In the genomic region with DNA sequence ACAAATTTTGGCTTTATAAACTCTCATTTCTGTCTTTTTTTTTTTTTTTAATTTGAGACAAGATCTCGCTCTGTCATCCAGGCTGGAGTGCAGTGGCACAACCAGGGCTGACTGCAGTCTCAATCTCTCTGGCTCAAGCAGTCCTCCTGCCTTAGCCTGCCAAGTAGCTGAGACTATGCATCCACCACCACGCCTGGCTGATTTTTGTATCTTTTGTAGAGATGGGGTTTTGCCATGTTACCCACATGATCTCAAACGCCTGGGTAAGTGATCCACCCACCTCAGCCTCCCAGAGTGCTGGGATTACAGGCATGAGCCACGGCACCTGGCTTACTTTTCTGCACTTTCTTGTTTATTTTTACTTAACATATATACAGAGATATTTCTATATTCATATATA, we compare ENCODE assay signal across 16 cellular contexts. TPM values are rescaled to one million over a fixed set of nuclear protein-coding genes. Genes with fewer than 3 reads are reported as not detected.
DNase-seq lines count a peak whose midpoint lies in the region; ATAC-seq and TF ChIP-seq lines count a peak whose summit lies in the region.
"Had no signal": no experiment of that assay in that cellular context is flagged by ENCODE, and none has a peak within 500 bp of the region (broad histone marks: within the 10 kb centered on the region; RNA-seq: fewer than 3 reads in every experiment).

No MANE protein-coding gene starts in this region.

- ATAC-seq in T-helper 17 cell (no peak), HG02885 (IDR thresholded peaks at IDR 0.05; ENCODE audit: poor library complexity, unreplicated experiment) (no peak)
- ATAC-seq: GM12878 had no signal

- H3K4me3 Mint-ChIP-seq in activated CD4-positive, alpha-beta T cell treated with anti-CD3 and anti-CD28 coated beads, Interleukin-2, amount 10 ng/mL, durations not matched to agents 7 days and 5 days: no peak overlapping the region
- no peak overlapping the region for H3K4me3 Mint-ChIP-seq in T-helper 17 cell
- H3K4me3 Mint-ChIP-seq: B cell; CD8-positive, alpha-beta memory T cell; H9 had no signal

- no peaks in the 10 kb centered on the region for H3K27me3 Mint-ChIP-seq in activated CD4-positive, alpha-beta T cell treated with anti-CD3 and anti-CD28 coated beads, Interleukin-2, amount 10 ng/mL, durations not matched to agents 7 days and 5 days
- H3K27me3 Mint-ChIP-seq in T-helper 17 cell: no peaks in the 10 kb centered on the region
- H3K27me3 Mint-ChIP-seq: B cell; CD8-positive, alpha-beta memory T cell had no signal

- CTCF ChIA-PET in activated CD4-positive, alpha-beta T cell treated with anti-CD3 and anti-CD28 coated beads, Interleukin-2, amount 10 ng/mL, durations not matched to agents 7 days and 5 days (lab: Charles Lee): no interaction called here

- H3K4me1 Mint-ChIP-seq in activated CD4-positive, alpha-beta T cell treated with anti-CD3 and anti-CD28 coated beads, Interleukin-2, amount 10 ng/mL, durations not matched to agents 7 days and 5 days: peaks cover 29% of the 10 kb centered on the region
- peaks cover 12% of the 10 kb centered on the region for H3K4me1 Mint-ChIP-seq in T-helper 17 cell

- no peak for DNase-seq in activated CD4-positive, alpha-beta T cell treated with anti-CD3 and anti-CD28 coated beads, Interleukin-2, amount 10 ng/mL, durations not matched to agents 7 days and 5 days
- DNase-seq in activated CD4-positive, alpha-beta T cell treated with anti-CD3 and anti-CD28 coated beads, Interleukin-2, amount 50 U/mL, for 4 hours: no peak
- DNase-seq in T-helper 17 cell (no peak), erythroblast (lab: John Stamatoyannopoulos, UW) (peak; percentile 72 to 75), SW480 (ENCODE audit: low spot score) (no peak)
- DNase-seq: CD8-positive, alpha-beta memory T cell; COR-L47; DMS 273 treated with DMSO at 0.1 percent for 48 hours; DMS53; DND-41; EL; H9 had no signal

- peak overlapping the region; percentile 41 for H3K27ac Mint-ChIP-seq in activated CD4-positive, alpha-beta T cell treated with anti-CD3 and anti-CD28 coated beads, Interleukin-2, amount 10 ng/mL, durations not matched to agents 7 days and 5 days
- H3K27ac Mint-ChIP-seq in T-helper 17 cell: peak overlapping the region; percentile 39
- H3K27ac Mint-ChIP-seq: H9 had no signal

- POLR2A ChIA-PET in activated CD4-positive, alpha-beta T cell treated with anti-CD3 and anti-CD28 coated beads, Interleukin-2, amount 10 ng/mL, durations not matched to agents 7 days and 5 days (lab: Charles Lee): no interaction called here

- TF ChIP-seq POLR2A in erythroblast (IDR thresholded peaks at IDR 0.05; ENCODE audit: low read length): no peak

- no peaks in the 10 kb centered on the region for H3K9me3 Mint-ChIP-seq in activated CD4-positive, alpha-beta T cell treated with anti-CD3 and anti-CD28 coated beads, Interleukin-2, amount 10 ng/mL, durations not matched to agents 7 days and 5 days
- H3K9me3 Mint-ChIP-seq: CD8-positive, alpha-beta memory T cell; H9 had no signal

- H3K36me3 Mint-ChIP-seq in activated CD4-positive, alpha-beta T cell treated with anti-CD3 and anti-CD28 coated beads, Interleukin-2, amount 10 ng/mL, durations not matched to agents 7 days and 5 days (ENCODE audit: low read depth): peaks cover 35% of the 10 kb centered on the region
- H3K36me3 Mint-ChIP-seq in T-helper 17 cell (ENCODE audit: low read depth): peaks cover 3% of the 10 kb centered on the region

- H3K9me3 ChIP-seq in T-helper 17 cell (ENCODE audit: control insufficient read depth, low read length, poor library complexity, severe bottlenecking): no peaks in the 10 kb centered on the region
- H3K9me3 ChIP-seq: BLaER1 treated with 17β-estradiol and CSF1 and Interleukin-3, amounts not matched to agents 10 nM and 100 nM had no signal

RNA-seq across cellular contexts. Expression of a gene that starts 7.5 kb away (rescaled TPM):
- total RNA-seq in activated CD4-positive, alpha-beta T cell treated with anti-CD3 and anti-CD28 coated beads, Interleukin-2, amount 10 ng/mL, durations not matched to agents 7 days and 5 days: 10 to 100 TPM; 70.2 to 91.1 TPM
- total RNA-seq in T-helper 17 cell: 10 to 100 TPM; 65.1 to 87.6 TPM

RNA-seq across cellular contexts. Expression of a gene that starts 12.0 kb away (rescaled TPM):
- total RNA-seq in activated CD4-positive, alpha-beta T cell treated with anti-CD3 and anti-CD28 coated beads, Interleukin-2, amount 10 ng/mL, durations not matched to agents 7 days and 5 days: 10 to 100 TPM; 49.2 to 49.3 TPM
- 10 to 100 TPM; 64.0 to 70.9 TPM for total RNA-seq in T-helper 17 cell

Comparison
In these comparisons a context has a peak if more than half of its experiments do, and no peak if none do; other contexts are left out.
1. DNase-seq: peak in erythroblast (2 of 2); none in activated CD4-positive, alpha-beta T cell treated with anti-CD3 and anti-CD28 coated beads, Interleukin-2, amount 10 ng/mL, durations not matched to agents 7 days and 5 days (single experiment), activated CD4-positive, alpha-beta T cell treated with anti-CD3 and anti-CD28 coated beads, Interleukin-2, amount 50 U/mL, for 4 hours (0 of 2), T-helper 17 cell (0 of 3) and SW480 (single experiment).